In the genomic region with DNA sequence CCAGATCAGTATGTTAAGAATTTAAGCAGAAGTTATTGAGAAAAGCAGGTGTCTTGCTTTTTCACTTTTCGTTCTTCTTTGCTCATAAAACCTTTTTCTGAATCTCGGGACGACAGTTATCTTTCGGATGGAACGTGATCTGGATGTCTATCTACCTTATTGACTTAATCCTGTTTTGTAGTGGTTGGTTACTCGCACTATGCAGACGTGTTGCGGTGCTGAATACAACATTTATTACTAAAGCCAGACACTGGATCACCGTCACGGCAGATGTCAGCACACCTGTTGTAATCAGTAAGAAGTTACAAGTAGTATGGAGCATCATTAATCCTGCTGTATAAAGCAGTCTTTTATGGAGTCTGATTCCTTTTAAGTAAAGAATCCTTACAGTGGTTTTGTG, we compare ENCODE assay signal across 8 cellular contexts. TPM values are rescaled to one million over a fixed set of nuclear protein-coding genes. Genes with fewer than 3 reads are reported as not detected.
DNase-seq lines count a peak whose midpoint lies in the region; ATAC-seq and TF ChIP-seq lines count a peak whose summit lies in the region.

No MANE protein-coding gene starts in this region.

- H3K36me3 Mint-ChIP-seq in endothelial cell (ENCODE audit: low read depth, unreplicated experiment): peaks cover 6% of the 10 kb centered on the region

- no peak overlapping the region for H3K23ac ChIP-seq in neuronal stem cell (ENCODE audit: low read depth, low read length, poor library complexity)

- H3K4ac ChIP-seq in neuronal stem cell (ENCODE audit: low read length): no peak overlapping the region

- TF ChIP-seq CTCF in GM12864 (IDR thresholded peaks at IDR 0.05; ENCODE audit: low read depth, low read length, missing control alignments) (no peak), PC-3 (conservative IDR thresholded peaks at IDR 0.05; ENCODE audit: low read depth, low read length) (no peak), endothelial cell (IDR thresholded peaks at IDR 0.05; ENCODE audit: unreplicated experiment) (no peak)

- H3K4me2 ChIP-seq in PC-3 (ENCODE audit: low read length): peak overlapping the region; percentile 86
- H3K4me2 ChIP-seq in neuronal stem cell (ENCODE audit: insufficient read depth, low read length, poor library complexity, severe bottlenecking): peak overlapping the region; percentile 50

- H4K20me1 ChIP-seq in PC-3 (ENCODE audit: low read length): no peaks in the 10 kb centered on the region

- H3K9me2 ChIP-seq in PC-3 (replicated peaks; ENCODE audit: low read length): no peaks in the 10 kb centered on the region

- BruUV-seq in PC-3 (replicated peaks; lab: Mats Ljungman, UMichigan): no TSS peak

- no peaks in the 10 kb centered on the region for H3K9me3 Mint-ChIP-seq in endothelial cell (ENCODE audit: unreplicated experiment)

- intact Hi-C loops in PC-3 (cut with micrococcal nuclease): loop anchor here (10.0 kb wide), 1 partner anchor 320 kb away; the partner anchor contains the start of gene MBOAT1

- H3F3A ChIP-seq in PC-3 (ENCODE audit: low read length, unreplicated experiment): no peaks in the 10 kb centered on the region

- H3K4me1 Mint-ChIP-seq in endothelial cell (ENCODE audit: unreplicated experiment): peaks cover 19% of the 10 kb centered on the region

- peaks cover 2% of the 10 kb centered on the region for H3K27me3 Mint-ChIP-seq in endothelial cell (ENCODE audit: unreplicated experiment)

- H3K4me3 Mint-ChIP-seq in endothelial cell (ENCODE audit: unreplicated experiment): peak overlapping the region; percentile 99

- H3K79me2 ChIP-seq in PC-3 (ENCODE audit: low read length): peaks cover 53% of the 10 kb centered on the region

- ATAC-seq in HG02678 (IDR thresholded peaks at IDR 0.05; ENCODE audit: unreplicated experiment) (peak; percentile 16), PC-3 (peak; percentile 51), HG03457 (IDR thresholded peaks at IDR 0.05; ENCODE audit: unreplicated experiment) (no peak)

- H3K9ac ChIP-seq in PC-3 (ENCODE audit: low read length) (peak overlapping the region; percentile 89), neuronal stem cell (ENCODE audit: low read depth, low read length, poor library complexity) (no peak overlapping the region)

- H4K8ac ChIP-seq in neuronal stem cell (ENCODE audit: low read depth, low read length): no peak overlapping the region

- no peaks in the 10 kb centered on the region for H3K36me3 ChIP-seq in PC-3 (ENCODE audit: low read depth, low read length)
- H3K36me3 ChIP-seq in neuronal stem cell (replicated peaks in 1 of 2; ENCODE audit: control insufficient read depth in 2 of 2, insufficient read depth in 2 of 2, low read length in 2 of 2): peaks cover 0 to 13% of the 10 kb centered on the region in 2 donors

- H3K4me3 ChIP-seq in GM12864 (ENCODE audit: low read depth, low read length) (peak overlapping the region; percentile 95), PC-3 (ENCODE audit: low read length) (peak overlapping the region; percentile 89), neuronal stem cell (ENCODE audit: low read length in 2 of 2) (peak overlapping the region; percentile 75 to 95)

- POLR2A ChIA-PET in PC-3 (lab: Charles Lee; ENCODE audit: unreplicated experiment): interaction anchor here (0.6 kb wide), 1 partner anchor 121 kb away, joined by 3 read pairs; no protein-coding TSS in a partner anchor

- no CpG with 5 or more reads among the region's 10 CpGs for whole genome bisulfite sequencing in neuronal stem cell (ENCODE audit: extremely low coverage in 2 of 2, insufficient read length in 2 of 2, insufficient replicate concordance in 1 of 2), 2 donors

- H3K4me1 ChIP-seq in PC-3 (ENCODE audit: insufficient read depth, low read length): peaks cover 13% of the 10 kb centered on the region
- H3K4me1 ChIP-seq in neuronal stem cell (ENCODE audit: control insufficient read depth in 2 of 2, insufficient read depth in 1 of 2, low read depth in 1 of 2, low read length in 2 of 2): peaks cover 6 to 9% of the 10 kb centered on the region in 2 donors

- no peaks in the 10 kb centered on the region for H3K27me3 ChIP-seq in PC-3 (ENCODE audit: low read length)
- H3K27me3 ChIP-seq in neuronal stem cell (ENCODE audit: control insufficient read depth in 3 of 3, insufficient read depth in 3 of 3, low read depth in 1 of 3, low read length in 3 of 3): no peaks in the 10 kb centered on the region

- H2BK5ac ChIP-seq in neuronal stem cell (ENCODE audit: low read length): no peak overlapping the region

- H3K27ac ChIP-seq in PC-3 (ENCODE audit: low read length) (peak overlapping the region; percentile 48; the same call in 1 of the 2 replicates), neuronal stem cell (replicated peaks; ENCODE audit: low read length) (no peak overlapping the region)

- no peak for DNase-seq in GM12864 (ENCODE audit: low read depth)
- no peak for DNase-seq in PC-3
- DNase-seq in endothelial cell (ENCODE audit: low spot score): no peak
- no peak for DNase-seq in neuronal stem cell (ENCODE audit: low spot score)
- DNase-seq in dermis blood vessel endothelial cell: no peak
- no peak for DNase-seq in AG08396 (ENCODE audit: low spot score)

- H3K79me1 ChIP-seq in neuronal stem cell (ENCODE audit: low read depth, low read length): peaks cover 2% of the 10 kb centered on the region

- H2BK15ac ChIP-seq in neuronal stem cell (ENCODE audit: low read length): no peak overlapping the region

- H3K27ac Mint-ChIP-seq in endothelial cell (ENCODE audit: unreplicated experiment): peak overlapping the region; percentile 98

- no peak overlapping the region for H4K91ac ChIP-seq in neuronal stem cell (ENCODE audit: low read depth, low read length, poor library complexity)

- CTCF ChIA-PET in PC-3 (lab: Charles Lee): no interaction called here

- H3K9me3 ChIP-seq in PC-3 (ENCODE audit: low read length) (no peaks in the 10 kb centered on the region), neuronal stem cell (replicated peaks in 1 of 2; ENCODE audit: control insufficient read depth in 2 of 2, insufficient read depth in 1 of 2, low read depth in 1 of 2, low read length in 2 of 2) (no peaks in the 10 kb centered on the region)

- no peak overlapping the region for H2BK120ac ChIP-seq in neuronal stem cell (ENCODE audit: low read depth, low read length)

- no peak overlapping the region for H2AK5ac ChIP-seq in neuronal stem cell (ENCODE audit: low read depth, low read length)

- H2AFZ ChIP-seq in PC-3 (ENCODE audit: low read length) (peak overlapping the region; percentile 85), neuronal stem cell (ENCODE audit: low read length) (peak overlapping the region; percentile 91)

- H3K14ac ChIP-seq in neuronal stem cell (ENCODE audit: low read length): no peak overlapping the region

- no peak overlapping the region for H3K18ac ChIP-seq in neuronal stem cell (ENCODE audit: low read length)

- no peak overlapping the region for H2BK12ac ChIP-seq in neuronal stem cell (ENCODE audit: low read length)

RNA-seq across cellular contexts. Expression of gene CDKAL1, which starts 0.6 kb away (rescaled TPM):
- total RNA-seq in PC-3 (2014; rRNA removed) (13.8 and 14.9 TPM in 2 replicates), endothelial cell (ENCODE audit: unreplicated experiment) (43.9 TPM), dermis blood vessel endothelial cell (24.9 and 28.1 TPM in 2 replicates)
- polyA plus RNA-seq in neuronal stem cell (2013, experiment 1 of 2): 11.4 TPM
- 11.8 TPM for polyA plus RNA-seq in neuronal stem cell (2013, experiment 2 of 2)
